ENCODE assay signal across 18 cellular contexts in the genomic region with DNA sequence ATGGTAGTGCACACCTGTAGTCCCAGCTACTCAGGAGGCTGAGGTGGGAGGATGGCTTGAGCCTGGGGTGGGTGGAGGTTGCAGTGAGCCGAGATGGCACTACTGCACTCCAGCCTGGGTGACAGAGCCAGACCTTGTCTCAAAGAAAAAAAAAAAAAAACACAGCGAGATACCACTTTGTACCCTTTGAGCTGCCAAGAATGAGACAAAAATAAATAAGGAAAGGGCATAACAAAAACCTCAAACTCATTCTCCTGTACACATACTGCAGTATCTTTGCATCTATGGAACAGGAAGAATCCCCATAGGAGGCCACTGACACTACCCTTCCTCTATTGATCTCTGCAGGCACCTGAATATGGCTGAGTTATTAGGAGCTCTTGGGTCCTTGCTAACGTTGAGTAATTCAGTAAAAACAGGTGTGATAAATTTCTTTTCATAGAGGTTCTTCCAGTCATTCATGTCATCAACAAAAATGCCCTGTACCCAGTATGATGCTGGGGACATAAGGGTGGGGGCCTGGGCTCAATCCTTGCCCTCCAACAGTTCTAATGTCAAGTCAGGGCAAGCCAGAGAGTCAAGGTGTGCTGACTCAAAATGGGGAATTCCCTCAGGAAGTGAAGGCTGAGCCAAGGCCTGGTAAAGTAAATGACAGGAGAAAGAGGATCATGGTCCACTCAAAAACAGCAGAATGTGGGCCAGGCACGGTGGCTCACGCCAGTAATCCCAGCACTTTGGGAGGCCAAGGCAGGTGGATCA. TPM values are rescaled to one million over a fixed set of nuclear protein-coding genes. Genes with fewer than 3 reads are reported as not detected.
DNase-seq lines count a peak whose midpoint lies in the region; ATAC-seq, FAIRE-seq and TF ChIP-seq lines count a peak whose summit lies in the region.
"Had no signal": no experiment of that assay in that cellular context is flagged by ENCODE, and none has a peak within 500 bp of the region (broad histone marks: within the 10 kb centered on the region; RNA-seq: fewer than 3 reads in every experiment).

No MANE protein-coding gene starts in this region.

- H3K27me3 ChIP-seq in keratinocyte (ENCODE audit: control insufficient read depth, extremely low read depth, insufficient read depth, low read length): no peaks in the 10 kb centered on the region
- H3K27me3 ChIP-seq: SJCRH30 had no signal

- H3K27me3 Mint-ChIP-seq in T-helper 17 cell: no peaks in the 10 kb centered on the region
- H3K27me3 Mint-ChIP-seq in stimulated activated naive B cell treated with anti-CD40 and anti-IgM and Interleukin-4, amounts not matched to agents 10 μg/mL and 1 μg/mL and 100 μg/mL, for 72 hours: no peaks in the 10 kb centered on the region
- H3K27me3 Mint-ChIP-seq in activated CD4-positive, alpha-beta memory T cell treated with anti-CD3 and anti-CD28 coated beads, Interleukin-2, amount 10 ng/mL, durations not matched to agents 7 days and 5 days: no peaks in the 10 kb centered on the region
- H3K27me3 Mint-ChIP-seq: activated naive CD4-positive, alpha-beta T cell treated with anti-CD3 and anti-CD28 coated beads, Interleukin-2, amount 50 U/mL, for 24 hours had no signal

- no peaks in the 10 kb centered on the region for H3K9me3 ChIP-seq in T-helper 17 cell (ENCODE audit: control insufficient read depth, low read length, poor library complexity, severe bottlenecking)
- no peaks in the 10 kb centered on the region for H3K9me3 ChIP-seq in keratinocyte (ENCODE audit: control insufficient read depth, low read depth, low read length)
- H3K9me3 ChIP-seq: SJCRH30, thoracic aorta had no signal

- POLR2A ChIA-PET in activated CD4-positive, alpha-beta memory T cell treated with anti-CD3 and anti-CD28 coated beads, Interleukin-2, amount 10 ng/mL, durations not matched to agents 7 days and 5 days (lab: Charles Lee): interaction anchor here (1.0 to 2.5 kb wide), 2 partner anchors 22 to 61 kb away, joined by 3 to 10 read pairs; partner anchors contain the start of gene GFOD2

- no peak overlapping the region for H3K4me3 ChIP-seq in keratinocyte (ENCODE audit: control insufficient read depth in 2 of 3, extremely low read depth in 1 of 3, insufficient read depth in 2 of 3, low read depth in 1 of 3, low read length in 3 of 3)
- H3K4me3 ChIP-seq: SJCRH30, thoracic aorta had no signal

- H3K79me2 ChIP-seq in keratinocyte (ENCODE audit: control insufficient read depth, insufficient read depth, low read length): peaks cover 17% of the 10 kb centered on the region

- peaks cover 2 to 5% of the 10 kb centered on the region in 2 experiments for H3K36me3 ChIP-seq in keratinocyte (ENCODE audit: control insufficient read depth in 2 of 2, extremely low read depth in 1 of 2, insufficient read depth in 2 of 2, low read length in 2 of 2)
- H3K36me3 ChIP-seq: SJCRH30, thoracic aorta had no signal

- H3K36me3 Mint-ChIP-seq in T-helper 17 cell (ENCODE audit: low read depth): peaks cover 6% of the 10 kb centered on the region
- peaks cover 10 to 36% of the 10 kb centered on the region in 2 donors for H3K36me3 Mint-ChIP-seq in stimulated activated naive B cell treated with anti-CD40 and anti-IgM and Interleukin-4, amounts not matched to agents 10 μg/mL and 1 μg/mL and 100 μg/mL, for 72 hours
- H3K36me3 Mint-ChIP-seq in activated CD4-positive, alpha-beta memory T cell treated with anti-CD3 and anti-CD28 coated beads, Interleukin-2, amount 10 ng/mL, durations not matched to agents 7 days and 5 days (ENCODE audit: low read depth): peaks cover 12% of the 10 kb centered on the region

- no peaks in the 10 kb centered on the region for H3K9me3 Mint-ChIP-seq in stimulated activated naive B cell treated with anti-CD40 and anti-IgM and Interleukin-4, amounts not matched to agents 10 μg/mL and 1 μg/mL and 100 μg/mL, for 72 hours
- no peaks in the 10 kb centered on the region for H3K9me3 Mint-ChIP-seq in activated CD4-positive, alpha-beta memory T cell treated with anti-CD3 and anti-CD28 coated beads, Interleukin-2, amount 10 ng/mL, durations not matched to agents 7 days and 5 days
- H3K9me3 Mint-ChIP-seq: activated naive CD4-positive, alpha-beta T cell treated with anti-CD3 and anti-CD28 coated beads, Interleukin-2, amount 50 U/mL, for 24 hours had no signal

- CTCF ChIA-PET in activated CD4-positive, alpha-beta memory T cell treated with anti-CD3 and anti-CD28 coated beads, Interleukin-2, amount 10 ng/mL, durations not matched to agents 7 days and 5 days (lab: Charles Lee): interaction anchor here (0.8 to 1.5 kb wide), 4 partner anchors 9 to 105 kb away, joined by 3 to 7 read pairs (median 3); partner anchors contain the start of gene RANBP10

- DNase-seq in left ventricle myocardium superior (no peak), cardiac septum (ENCODE audit: low spot score) (no peak), T-helper 17 cell (no peak), keratinocyte (ENCODE audit: low read depth, low spot score) (peak; percentile 56), erythroblast (lab: John Stamatoyannopoulos, UW) (no peak)
- DNase-seq in stimulated activated naive B cell treated with anti-CD40 and anti-IgM and Interleukin-4, amounts not matched to agents 10 μg/mL and 1 μg/mL and 100 μg/mL, for 72 hours: no peak
- DNase-seq in activated CD4-positive, alpha-beta memory T cell treated with anti-CD3 and anti-CD28 coated beads, Interleukin-2, amount 10 ng/mL, durations not matched to agents 7 days and 5 days: no peak
- DNase-seq: AML-193; caudate nucleus; effector CD8-positive, alpha-beta T cell; NCI-H187 treated with DMSO at 0.1 percent for 48 hours; SJCRH30; stimulated activated CD4-positive, alpha-beta T cell treated with anti-CD3 and anti-CD28 coated beads, Interleukin-1b, Interleukin-23, amount 100 ng/mL, for 48 hours had no signal

- dilution Hi-C loops in keratinocyte (cut with MboI; ENCODE audit: extremely low pct_ligation_motif_present, low sequenced_read_pairs): no loop called here

- no peak for TF ChIP-seq POLR2A in erythroblast (IDR thresholded peaks at IDR 0.05; ENCODE audit: low read length)

- no peak for TF ChIP-seq CTCF in keratinocyte (optimal IDR thresholded peaks at IDR 0.05 in 1 of 3, IDR thresholded peaks at IDR 0.05 in 1 of 3, conservative IDR thresholded peaks at IDR 0.05 in 1 of 3; ENCODE audit: extremely low read depth in 1 of 3, insufficient read depth in 2 of 3, low read length in 3 of 3)

- ATAC-seq in left ventricle myocardium superior (peak; percentile 52), T-helper 17 cell (peak; percentile 54), HG03280 (IDR thresholded peaks at IDR 0.05; ENCODE audit: unreplicated experiment) (no peak)
- peak in 1 of 2 donors; percentile 64 for ATAC-seq in stimulated activated naive B cell treated with anti-CD40 and anti-IgM and Interleukin-4, amounts not matched to agents 10 μg/mL and 1 μg/mL and 100 μg/mL, for 72 hours (replicated peaks)
- ATAC-seq: sciatic nerve had no signal

- H4K20me1 ChIP-seq in keratinocyte (ENCODE audit: control insufficient read depth, extremely low read depth, insufficient read depth, low read length): peaks cover 2% of the 10 kb centered on the region

- no peak overlapping the region for H2AFZ ChIP-seq in keratinocyte (ENCODE audit: control insufficient read depth, low read length)

- H3K9ac ChIP-seq in keratinocyte (ENCODE audit: control insufficient read depth, extremely low read depth, insufficient read depth, low read length): peak overlapping the region; percentile 37

- peak overlapping the region; percentile 88 for H3K27ac Mint-ChIP-seq in T-helper 17 cell
- H3K27ac Mint-ChIP-seq in stimulated activated naive B cell treated with anti-CD40 and anti-IgM and Interleukin-4, amounts not matched to agents 10 μg/mL and 1 μg/mL and 100 μg/mL, for 72 hours: peak overlapping the region; percentile 28
- H3K27ac Mint-ChIP-seq in activated CD4-positive, alpha-beta memory T cell treated with anti-CD3 and anti-CD28 coated beads, Interleukin-2, amount 10 ng/mL, durations not matched to agents 7 days and 5 days: no peak overlapping the region

- FAIRE-seq in keratinocyte (lab: Jason Lieb, UNC): no peak

- H3K4me3 Mint-ChIP-seq in T-helper 17 cell: no peak overlapping the region
- H3K4me3 Mint-ChIP-seq in stimulated activated naive B cell treated with anti-CD40 and anti-IgM and Interleukin-4, amounts not matched to agents 10 μg/mL and 1 μg/mL and 100 μg/mL, for 72 hours: no peak overlapping the region
- no peak overlapping the region for H3K4me3 Mint-ChIP-seq in activated CD4-positive, alpha-beta memory T cell treated with anti-CD3 and anti-CD28 coated beads, Interleukin-2, amount 10 ng/mL, durations not matched to agents 7 days and 5 days
- H3K4me3 Mint-ChIP-seq: activated naive CD4-positive, alpha-beta T cell treated with anti-CD3 and anti-CD28 coated beads, Interleukin-2, amount 50 U/mL, for 24 hours had no signal

- no peaks in the 10 kb centered on the region for H3K9me1 ChIP-seq in keratinocyte (ENCODE audit: control insufficient read depth, extremely low read depth, insufficient read depth, low read length)

- H3K4me2 ChIP-seq in keratinocyte (ENCODE audit: control insufficient read depth, extremely low read depth, insufficient read depth, low read depth, low read length): peak overlapping the region; percentile 58

- H3K27ac ChIP-seq in keratinocyte (ENCODE audit: control insufficient read depth, insufficient read depth, low read length): peak overlapping the region; percentile 81
- H3K27ac ChIP-seq: SJCRH30, thoracic aorta had no signal

- intact Hi-C loops in left ventricle myocardium superior (cut with micrococcal nuclease): no loop called here
- intact Hi-C loops in cardiac septum (cut with DNase I): no loop called here

- H3K4me1 Mint-ChIP-seq in T-helper 17 cell: peaks cover 31% of the 10 kb centered on the region
- H3K4me1 Mint-ChIP-seq in stimulated activated naive B cell treated with anti-CD40 and anti-IgM and Interleukin-4, amounts not matched to agents 10 μg/mL and 1 μg/mL and 100 μg/mL, for 72 hours: peaks cover 20 to 43% of the 10 kb centered on the region in 2 donors
- H3K4me1 Mint-ChIP-seq in activated CD4-positive, alpha-beta memory T cell treated with anti-CD3 and anti-CD28 coated beads, Interleukin-2, amount 10 ng/mL, durations not matched to agents 7 days and 5 days: peaks cover 24% of the 10 kb centered on the region

- H3K4me1 ChIP-seq in keratinocyte (ENCODE audit: control insufficient read depth, extremely low read depth, insufficient read depth, low read length): peaks cover 30% of the 10 kb centered on the region
- H3K4me1 ChIP-seq: SJCRH30 had no signal

RNA-seq across cellular contexts. Expression of gene RANBP10, which starts 26.9 kb away (rescaled TPM):
- total RNA-seq in left ventricle myocardium superior: 11.8 TPM
- 16.4 TPM for total RNA-seq in cardiac septum
- 10 to 100 TPM; 29.8 to 30.4 TPM for total RNA-seq in T-helper 17 cell
- 9.3 to 9.9 TPM (median 9.5 TPM) in 3 replicates for polyA plus RNA-seq in keratinocyte
- 3.6 TPM for polyA plus RNA-seq in keratinocyte (2011; ENCODE audit: low read depth)
- polyA plus RNA-seq in keratinocyte (2011; cell fraction: cytosol; rRNA removed): 8.7 and 9.8 TPM in 2 replicates
- polyA plus RNA-seq in keratinocyte (2011; cell fraction: nucleus; rRNA removed): 21.9 and 24.8 TPM in 2 replicates
- 9.1 and 9.4 TPM in 2 replicates for polyA plus RNA-seq in keratinocyte (2012; ENCODE audit: low replicate concordance)
- 11.2 to 29.6 TPM (median 15.6 TPM) in 3 replicates for polyA minus RNA-seq in keratinocyte
- 5.6 TPM for polyA minus RNA-seq in keratinocyte (2011; cell fraction: cytosol; rRNA and poly(A)+ RNA removed)
- 9.1 and 14.0 TPM in 2 replicates for polyA minus RNA-seq in keratinocyte (2011; cell fraction: nucleus; rRNA and poly(A)+ RNA removed)
- 10 to 100 TPM; 23.2 to 24.3 TPM for total RNA-seq in activated CD4-positive, alpha-beta memory T cell treated with anti-CD3 and anti-CD28 coated beads, Interleukin-2, amount 10 ng/mL, durations not matched to agents 7 days and 5 days

RNA-seq across cellular contexts. Expression of gene TSNAXIP1, which starts 27.3 kb away (rescaled TPM):
- total RNA-seq in left ventricle myocardium superior (0.37 TPM), cardiac septum (0.51 TPM), T-helper 17 cell (under 1 TPM; 0.62 to 0.63 TPM)
- polyA plus RNA-seq in keratinocyte: 0.43 to 1.5 TPM (median 0.54 TPM) in 3 replicates
- polyA plus RNA-seq in keratinocyte (2011; ENCODE audit: low read depth): 0.42 TPM
- polyA plus RNA-seq in keratinocyte (2011; cell fraction: cytosol; rRNA removed): 0.13 and 0.16 TPM in 2 replicates
- polyA plus RNA-seq in keratinocyte (2011; cell fraction: nucleus; rRNA removed): 4.0 and 4.6 TPM in 2 replicates
- polyA plus RNA-seq in keratinocyte (2012; ENCODE audit: low replicate concordance): 0.25 and 0.39 TPM in 2 replicates
- polyA minus RNA-seq in keratinocyte: 0.35 to 0.86 TPM in 2 of 3 replicates, not detected in the other
- polyA minus RNA-seq in keratinocyte (2011; cell fraction: cytosol; rRNA and poly(A)+ RNA removed): not detected
- polyA minus RNA-seq in keratinocyte (2011; cell fraction: nucleus; rRNA and poly(A)+ RNA removed): 1.2 TPM in 1 of 2 replicates, not detected in the other
- total RNA-seq in activated CD4-positive, alpha-beta memory T cell treated with anti-CD3 and anti-CD28 coated beads, Interleukin-2, amount 10 ng/mL, durations not matched to agents 7 days and 5 days: under 1 TPM; 0.20 to 0.25 TPM
- total RNA-seq: HT-29 had no signal
